In genomic region chr17:57455063-57455914, GRCh38 we compare ENCODE assay signal across 8 cellular contexts.
DNase-seq lines count a peak whose midpoint lies in the region; ATAC-seq and TF ChIP-seq lines count a peak whose summit lies in the region.

No MANE protein-coding gene starts in this region.

- no peak overlapping the region for H3K27ac ChIP-seq in WERI-Rb-1

- no peak overlapping the region for H3K4me3 ChIP-seq in WERI-Rb-1 (ENCODE audit: low read depth, low read length)

- no peaks in the 10 kb centered on the region for H3K9me3 Mint-ChIP-seq in activated naive CD4-positive, alpha-beta T cell treated with anti-CD3 and anti-CD28 coated beads for 36 hours
- no peaks in the 10 kb centered on the region for H3K9me3 Mint-ChIP-seq in memory B cell

- CTCF ChIA-PET in activated naive CD4-positive, alpha-beta T cell treated with anti-CD3 and anti-CD28 coated beads for 36 hours (lab: Charles Lee), result interaction anchor here (0.7 to 2.1 kb wide), 2 partner anchors 14 to 212 kb away, joined by 3 to 6 read pairs; no protein-coding TSS in a partner anchor

- no peak for TF ChIP-seq CTCF in WERI-Rb-1 (IDR thresholded peaks at IDR 0.05; ENCODE audit: low read depth, low read length)

- intact Hi-C loops in activated naive CD4-positive, alpha-beta T cell treated with anti-CD3 and anti-CD28 coated beads for 36 hours (cut with micrococcal nuclease), result no loop called here

- H3K27me3 Mint-ChIP-seq in activated naive CD4-positive, alpha-beta T cell treated with anti-CD3 and anti-CD28 coated beads for 36 hours (ENCODE audit: low read depth), result no peaks in the 10 kb centered on the region
- H3K27me3 Mint-ChIP-seq in memory B cell, result no peaks in the 10 kb centered on the region

- peak overlapping the region; percentile 79 for H3K27ac Mint-ChIP-seq in activated naive CD4-positive, alpha-beta T cell treated with anti-CD3 and anti-CD28 coated beads for 36 hours
- peak overlapping the region; percentile 35 for H3K27ac Mint-ChIP-seq in memory B cell

- peaks cover 76% of the 10 kb centered on the region for H3K36me3 ChIP-seq in WERI-Rb-1

- no peaks in the 10 kb centered on the region for H3K36me3 Mint-ChIP-seq in activated naive CD4-positive, alpha-beta T cell treated with anti-CD3 and anti-CD28 coated beads for 36 hours (ENCODE audit: low read depth)
- peaks cover 23% of the 10 kb centered on the region for H3K36me3 Mint-ChIP-seq in memory B cell

- H3K4me1 Mint-ChIP-seq in activated naive CD4-positive, alpha-beta T cell treated with anti-CD3 and anti-CD28 coated beads for 36 hours (ENCODE audit: low read depth), result peaks cover 62% of the 10 kb centered on the region
- H3K4me1 Mint-ChIP-seq in memory B cell, result peaks cover 41% of the 10 kb centered on the region

- no peaks in the 10 kb centered on the region for H3K27me3 ChIP-seq in WERI-Rb-1 (ENCODE audit: insufficient read depth, low read depth, severe bottlenecking)

- peak; percentile 68 for ATAC-seq in GM21367 (IDR thresholded peaks at IDR 0.05; ENCODE audit: unreplicated experiment)
- ATAC-seq in HG03575 (IDR thresholded peaks at IDR 0.05; ENCODE audit: extremely low read depth, insufficient number of reproducible peaks, low FRiP score, unreplicated experiment), result peak; percentile 36
- peak; percentile 69 for ATAC-seq in memory B cell (ENCODE audit: low read depth)

- DNase-seq in EH (ENCODE audit: low read depth), result peak; percentile 45
- peak; percentile 44 for DNase-seq in activated naive CD4-positive, alpha-beta T cell treated with anti-CD3 and anti-CD28 coated beads for 36 hours
- DNase-seq in memory B cell (ENCODE audit: low spot score in 2 of 2), result no peak
- DNase-seq in NCI-H1694 (lab: John Stamatoyannopoulos, UW), result no peak
- no peak for DNase-seq in WERI-Rb-1
- DNase-seq in SW480 (ENCODE audit: low spot score), result no peak

- H3K4me3 Mint-ChIP-seq in activated naive CD4-positive, alpha-beta T cell treated with anti-CD3 and anti-CD28 coated beads for 36 hours, result peak overlapping the region; percentile 20
- H3K4me3 Mint-ChIP-seq in memory B cell, result no peak overlapping the region

- no peaks in the 10 kb centered on the region for H3K9me3 ChIP-seq in WERI-Rb-1 (ENCODE audit: severe bottlenecking)

Comparison
In these comparisons a context has a peak if more than half of its experiments do, and no peak if none do; other contexts are left out.
1. DNase-seq: peak in EH (single experiment) and activated naive CD4-positive, alpha-beta T cell treated with anti-CD3 and anti-CD28 coated beads for 36 hours (single experiment); none in memory B cell (0 of 2), NCI-H1694 (single experiment), WERI-Rb-1 (single experiment) and SW480 (single experiment).
2. Peak in every context shown above with its lines, with median percentiles within 50 percentile points of each other: ATAC-seq.